Comparison of ENCODE assay signal across 13 cellular contexts in genomic region chr1:21903638-21904474, GRCh38. TPM values are rescaled to one million over a fixed set of nuclear protein-coding genes. Genes with fewer than 3 reads are reported as not detected.
A peak's percentile ranks its signal among the peaks of the same experiment; 100 is the strongest.
DNase-seq lines count a peak whose midpoint lies in the region; ATAC-seq and TF ChIP-seq lines count a peak whose summit lies in the region.
"Had no signal": no experiment of that assay in that cellular context is flagged by ENCODE, and none has a peak within 500 bp of the region (broad histone marks: within the 10 kb centered on the region; RNA-seq: fewer than 3 reads in every experiment).

No MANE protein-coding gene starts in this region.

- H3K36me3 ChIP-seq in Peyer's patch: no peaks in the 10 kb centered on the region
- no peaks in the 10 kb centered on the region for H3K36me3 ChIP-seq in duodenal mucosa (ENCODE audit: control insufficient read depth in 1 of 2, insufficient read depth in 2 of 2, low read length in 2 of 2)
- no peaks in the 10 kb centered on the region for H3K36me3 ChIP-seq in mucosa of stomach (ENCODE audit: control insufficient read depth, insufficient read depth, low read length)
- H3K36me3 ChIP-seq in thoracic aorta: no peaks in the 10 kb centered on the region

- H3K4me3 ChIP-seq in Peyer's patch: no peak overlapping the region
- H3K4me3 ChIP-seq in duodenal mucosa (ENCODE audit: low read depth in 1 of 2, low read length in 2 of 2): peak overlapping the region in 1 of 2 donors; percentile 29
- no peak overlapping the region for H3K4me3 ChIP-seq in mucosa of stomach (ENCODE audit: low read length)
- H3K4me3 ChIP-seq in thoracic aorta: no peak overlapping the region

- H3K4me1 ChIP-seq in Peyer's patch (peaks cover 0 to 78% (median 8%) of the 10 kb centered on the region in 4 donors), duodenal mucosa (ENCODE audit: control insufficient read depth in 1 of 2, insufficient read depth in 2 of 2, low read length in 2 of 2) (peaks cover 42 to 53% of the 10 kb centered on the region in 2 donors), mucosa of stomach (ENCODE audit: control insufficient read depth, insufficient read depth, low read length) (peaks cover 62% of the 10 kb centered on the region), thoracic aorta (ENCODE audit: control insufficient read depth in 1 of 2, low read depth in 2 of 2) (peaks cover 83 to 99% of the 10 kb centered on the region in 2 donors)
- H3K4me1 ChIP-seq: parathyroid adenoma had no signal

- DNase-seq in Peyer's patch (no peak), thoracic aorta (ENCODE audit: low spot score) (no peak), head of caudate nucleus (no peak), hippocampal formation (lab: John Stamatoyannopoulos, UW) (no peak)
- DNase-seq: activated naive CD4-positive, alpha-beta T cell treated with anti-CD3 and anti-CD28 coated beads, Interleukin-2, amount 10 ng/mL, durations not matched to agents 7 days and 5 days; COR-L47; cortex of kidney; foreskin melanocyte; OCI-M1 had no signal

- H3K9ac ChIP-seq in duodenal mucosa (ENCODE audit: low read depth in 1 of 2, low read length in 2 of 2): peak overlapping the region; percentile 57 to 67
- H3K9ac ChIP-seq in mucosa of stomach (ENCODE audit: low read length): peak overlapping the region; percentile 46
- H3K9ac ChIP-seq: parathyroid adenoma had no signal

- H3K27ac ChIP-seq in Peyer's patch: peak overlapping the region; percentile 31 to 94 (median 80)
- peak overlapping the region; percentile 92 for H3K27ac ChIP-seq in duodenal mucosa (ENCODE audit: low read depth, low read length)
- peak overlapping the region; percentile 99 for H3K27ac ChIP-seq in thoracic aorta
- H3K27ac ChIP-seq: parathyroid adenoma had no signal

- TF ChIP-seq POLR2A in Peyer's patch (IDR thresholded peaks at IDR 0.05): no peak

- no peaks in the 10 kb centered on the region for H3K9me3 ChIP-seq in Peyer's patch
- no peaks in the 10 kb centered on the region for H3K9me3 ChIP-seq in duodenal mucosa (ENCODE audit: control insufficient read depth in 1 of 2, low read length in 2 of 2)
- no peaks in the 10 kb centered on the region for H3K9me3 ChIP-seq in mucosa of stomach (ENCODE audit: control insufficient read depth, low read length)
- no peaks in the 10 kb centered on the region for H3K9me3 ChIP-seq in thoracic aorta

- TF ChIP-seq CTCF in Peyer's patch (IDR thresholded peaks at IDR 0.05): no peak
- TF ChIP-seq CTCF in thoracic aorta (IDR thresholded peaks at IDR 0.05): no peak

- H3K27me3 ChIP-seq in Peyer's patch (no peaks in the 10 kb centered on the region), duodenal mucosa (ENCODE audit: control insufficient read depth in 1 of 2, insufficient read depth in 2 of 2, low read length in 2 of 2) (no peaks in the 10 kb centered on the region), mucosa of stomach (ENCODE audit: control insufficient read depth, insufficient read depth, low read length) (no peaks in the 10 kb centered on the region), thoracic aorta (replicated peaks; ENCODE audit: insufficient read depth) (no peaks in the 10 kb centered on the region)

- ATAC-seq in thoracic aorta (ENCODE audit: insufficient number of reproducible peaks, low FRiP score, low read depth) (no peak), HG02678 (IDR thresholded peaks at IDR 0.05; ENCODE audit: unreplicated experiment) (no peak)

- intact Hi-C loops in head of caudate nucleus (cut with DNase I): no loop called here

RNA-seq across cellular contexts. Expression of gene HSPG2, which starts 33.3 kb away (rescaled TPM):
- total RNA-seq in Peyer's patch (100 to 1,000 TPM in 3 of 4 donors, 10 to 100 TPM in 1; 68.7 to 199 (median 122) TPM), thoracic aorta (100 to 1,000 TPM; 684 to 846 TPM)
